In the genomic region with DNA sequence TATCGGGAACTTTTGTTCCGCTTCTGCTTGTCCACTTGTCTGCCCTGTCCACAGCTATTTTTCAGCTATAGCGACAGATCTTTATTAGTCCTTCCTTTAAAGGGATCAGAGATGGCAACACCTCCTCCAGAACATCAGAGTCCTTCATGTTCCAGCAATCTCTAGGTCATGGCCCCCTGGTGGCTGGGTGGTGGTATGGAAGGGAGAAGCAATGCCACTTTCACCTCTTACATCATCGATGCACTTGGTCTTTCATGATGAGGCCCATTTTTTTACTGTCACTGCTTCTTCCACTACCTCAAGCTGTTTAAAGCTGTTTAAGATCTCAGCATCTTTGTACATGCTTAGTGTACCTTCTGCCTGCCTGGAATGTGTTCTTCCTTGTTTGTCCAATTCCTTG, we compare ENCODE assay signal across 8 cellular contexts.
DNase-seq lines count a peak whose midpoint lies in the region; ATAC-seq and TF ChIP-seq lines count a peak whose summit lies in the region.

No MANE protein-coding gene starts in this region.

- no peaks in the 10 kb centered on the region for H3K4me1 ChIP-seq in Panc1 (ENCODE audit: control insufficient read depth, insufficient read depth, low read length)

- no peaks in the 10 kb centered on the region for H3K36me3 ChIP-seq in Panc1 (ENCODE audit: control insufficient read depth, insufficient read depth, low read length)

- H3K4me3 Mint-ChIP-seq in mesothelial cell of epicardium: no peak overlapping the region

- TF ChIP-seq CTCF in Panc1 (IDR thresholded peaks at IDR 0.05): peak; percentile 40
- TF ChIP-seq CTCF in mesothelial cell of epicardium (IDR thresholded peaks at IDR 0.05; ENCODE audit: unreplicated experiment): peak; percentile 51
- TF ChIP-seq CTCF in dorsolateral prefrontal cortex (IDR thresholded peaks at IDR 0.05 in 54 of 56, conservative IDR thresholded peaks at IDR 0.05 in 2 of 56; ENCODE audit: low read depth in 1 of 56, partially characterized antibody in 56 of 56): peak in 8 of 56 donors; percentile 10 to 24 (median 19)

- no peaks in the 10 kb centered on the region for H3K9me3 ChIP-seq in Panc1 (ENCODE audit: control insufficient read depth, insufficient read depth, low read depth, low read length)

- POLR2A ChIA-PET in Panc1 (lab: Charles Lee): no interaction called here

- ATAC-seq in Panc1: no peak

- CTCF ChIA-PET in Panc1 (lab: Charles Lee): no interaction called here

- H3K27ac Mint-ChIP-seq in mesothelial cell of epicardium: no peak overlapping the region

- no TSS peak for BruUV-seq in Panc1 (replicated peaks; lab: Mats Ljungman, UMichigan)

- H3K27me3 ChIP-seq in Panc1 (ENCODE audit: control insufficient read depth, insufficient read depth, low read length): no peaks in the 10 kb centered on the region
- peaks cover 0 to 56% (median 9%) of the 10 kb centered on the region in 45 donors for H3K27me3 ChIP-seq in dorsolateral prefrontal cortex

- peaks cover 4% of the 10 kb centered on the region for H3K4me1 Mint-ChIP-seq in mesothelial cell of epicardium

- DNase-seq in SKM-1 treated with dmso at 0.1 percent for 144 hours (lab: John Stamatoyannopoulos, UW; ENCODE audit: unreplicated experiment): peak; percentile 10
- no peak for DNase-seq in SKM-1 (lab: John Stamatoyannopoulos, UW; ENCODE audit: unreplicated experiment)
- no peak for DNase-seq in Panc1 (ENCODE audit: low read depth, low spot score)
- DNase-seq in activated naive CD4-positive, alpha-beta T cell treated with Interleukin-2 at 50 U/mL for 16 hours: peak; percentile 42
- no peak for DNase-seq in mesothelial cell of epicardium (ENCODE audit: low spot score in 2 of 2, unreplicated experiment in 2 of 2)
- DNase-seq in dorsolateral prefrontal cortex: no peak
- no peak for DNase-seq in retina
- no peak for DNase-seq in globus pallidus (ENCODE audit: low spot score)

- intact Hi-C loops in Panc1 (cut with micrococcal nuclease; ENCODE audit: unreplicated experiment): no loop called here
- intact Hi-C loops in dorsolateral prefrontal cortex (cut with DNase I): no loop called here

- in situ Hi-C loops in Panc1 (cut with HindIII; ENCODE audit: low pct_unique_long_range_greater_than_20kb, low sequenced_read_pairs): no loop called here

- H3K27ac ChIP-seq in Panc1 (ENCODE audit: low read length) (no peak overlapping the region), dorsolateral prefrontal cortex (no peak overlapping the region)

- H3K36me3 Mint-ChIP-seq in mesothelial cell of epicardium: no peaks in the 10 kb centered on the region

- H3K9me3 Mint-ChIP-seq in mesothelial cell of epicardium: peaks cover 38% of the 10 kb centered on the region

- no peaks in the 10 kb centered on the region for H3K27me3 Mint-ChIP-seq in mesothelial cell of epicardium (ENCODE audit: low read depth)

- H3K4me3 ChIP-seq in Panc1 (ENCODE audit: low read depth in 2 of 2, low read length in 2 of 2) (no peak overlapping the region), dorsolateral prefrontal cortex (no peak overlapping the region)

Comparison
In these comparisons a context has a peak if more than half of its experiments do, and no peak if none do; other contexts are left out.
1. DNase-seq: peak in SKM-1 treated with dmso at 0.1 percent for 144 hours (single experiment) and activated naive CD4-positive, alpha-beta T cell treated with Interleukin-2 at 50 U/mL for 16 hours (single experiment); none in SKM-1 (single experiment), Panc1 (single experiment), mesothelial cell of epicardium (0 of 2), dorsolateral prefrontal cortex (0 of 10), retina (single experiment) and globus pallidus (single experiment).